21 cellular contexts compared by ENCODE assay signal in genomic region chr3:123357275-123357674, GRCh38.
DNase-seq lines count a peak whose midpoint lies in the region; ATAC-seq and TF ChIP-seq lines count a peak whose summit lies in the region.
"Had no signal": no experiment of that assay in that cellular context is flagged by ENCODE, and none has a peak within 500 bp of the region (broad histone marks: within the 10 kb centered on the region; RNA-seq: fewer than 3 reads in every experiment).

No MANE protein-coding gene starts in this region.

- no peaks in the 10 kb centered on the region for H4K20me1 ChIP-seq in BLaER1 treated with 17β-estradiol and CSF1 and Interleukin-3, amounts not matched to agents 10 nM and 100 nM

- no peaks in the 10 kb centered on the region for H3K9me3 Mint-ChIP-seq in endodermal cell
- H3K9me3 Mint-ChIP-seq: HFFc6 had no signal

- H3K4me3 ChIP-seq in BLaER1 treated with 17β-estradiol and CSF1 and Interleukin-3, amounts not matched to agents 10 nM and 100 nM, result no peak overlapping the region
- no peak overlapping the region for H3K4me3 ChIP-seq in endodermal cell (ENCODE audit: low read length)
- no peak overlapping the region for H3K4me3 ChIP-seq in psoas muscle
- H3K4me3 ChIP-seq: K562, MG63 had no signal

- WGBS in endodermal cell (ENCODE audit: insufficient coverage in 1 of 2, insufficient read length in 1 of 2), 2 experiments, result 80 to 87% methylated on average over 2 to 3 of the region's 3 CpGs
- WGBS in psoas muscle, 3 donors, result 50 to 57% (median 54%) methylated on average over 3 of the region's 3 CpGs

- H3K36me3 ChIP-seq in BLaER1 treated with 17β-estradiol and CSF1 and Interleukin-3, amounts not matched to agents 10 nM and 100 nM, result no peaks in the 10 kb centered on the region
- no peaks in the 10 kb centered on the region for H3K36me3 ChIP-seq in endodermal cell (ENCODE audit: control insufficient read depth, insufficient read depth, low read length)
- no peaks in the 10 kb centered on the region for H3K36me3 ChIP-seq in psoas muscle (ENCODE audit: insufficient read depth in 1 of 2, low read depth in 1 of 2)
- H3K36me3 ChIP-seq: BE2C, MG63 had no signal

- no peaks in the 10 kb centered on the region for H3K27me3 ChIP-seq in BLaER1 treated with 17β-estradiol and CSF1 and Interleukin-3, amounts not matched to agents 10 nM and 100 nM
- no peaks in the 10 kb centered on the region for H3K27me3 ChIP-seq in endodermal cell (ENCODE audit: control insufficient read depth, insufficient read depth, low read length, poor library complexity, severe bottlenecking)
- H3K27me3 ChIP-seq in psoas muscle (ENCODE audit: insufficient read depth in 3 of 3, low read length in 2 of 3), result peaks cover 0 to 3% (median 2%) of the 10 kb centered on the region in 3 donors
- H3K27me3 ChIP-seq: BE2C had no signal

- H3K36me3 Mint-ChIP-seq in endodermal cell (ENCODE audit: low read depth), result no peaks in the 10 kb centered on the region
- H3K36me3 Mint-ChIP-seq: CD4-positive, alpha-beta memory T cell had no signal

- H3K27ac ChIP-seq in BLaER1 treated with 17β-estradiol and CSF1 and Interleukin-3, amounts not matched to agents 10 nM and 100 nM, result no peak overlapping the region
- no peak overlapping the region for H3K27ac ChIP-seq in endodermal cell (ENCODE audit: low read depth, low read length)
- H3K27ac ChIP-seq in psoas muscle, result no peak overlapping the region
- H3K27ac ChIP-seq: HL-60 had no signal

- intact Hi-C loops in psoas muscle (cut with DNase I), result no loop called here

- no peak overlapping the region for H3K9ac ChIP-seq in BLaER1 treated with 17β-estradiol and CSF1 and Interleukin-3, amounts not matched to agents 10 nM and 100 nM
- H3K9ac ChIP-seq in endodermal cell (ENCODE audit: extremely low read depth, low read length, poor library complexity, severe bottlenecking), result no peak overlapping the region

- peaks cover 6% of the 10 kb centered on the region for H3K4me1 Mint-ChIP-seq in endodermal cell
- H3K4me1 Mint-ChIP-seq: CD4-positive, alpha-beta memory T cell had no signal

- ATAC-seq in psoas muscle (no peak), GM21737 (IDR thresholded peaks at IDR 0.05; ENCODE audit: unreplicated experiment) (no peak), GM19455 (IDR thresholded peaks at IDR 0.05; ENCODE audit: unreplicated experiment) (no peak)
- ATAC-seq: HepG2, K562, Panc1, SK-N-SH treated with all-trans-retinoic acid at 6 μM for 48 hours had no signal

- H3K27ac Mint-ChIP-seq in endodermal cell, result no peak overlapping the region
- H3K27ac Mint-ChIP-seq: CD4-positive, alpha-beta memory T cell; H9; HFFc6 had no signal

- no peak overlapping the region for H3K4me3 Mint-ChIP-seq in endodermal cell
- H3K4me3 Mint-ChIP-seq: CD4-positive, alpha-beta memory T cell; H9; HFFc6 had no signal

- DNase-seq in NCI-H146 (lab: John Stamatoyannopoulos, UW), result peak; percentile 47
- peak; percentile 94 to 97 for DNase-seq in NCI-H524 (lab: John Stamatoyannopoulos, UW)
- DNase-seq in endodermal cell, result peak; percentile 38
- no peak for DNase-seq in psoas muscle
- no peak for DNase-seq in NK-92 (lab: John Stamatoyannopoulos, UW; ENCODE audit: unreplicated experiment)
- DNase-seq: BE2C; Caco-2; CD4-positive, alpha-beta memory T cell; H9; HFFc6; MG63; NCI-H1930; NK-92 treated with Interleukin-12 subunit alpha and Interleukin-12 subunit beta, amount 100 ng/mL, for 24 hours had no signal

- no peak for TF ChIP-seq CTCF in endodermal cell (conservative IDR thresholded peaks at IDR 0.05)
- no peak for TF ChIP-seq CTCF in psoas muscle (IDR thresholded peaks at IDR 0.05)

- H3K4me1 ChIP-seq in BLaER1 treated with 17β-estradiol and CSF1 and Interleukin-3, amounts not matched to agents 10 nM and 100 nM, result peaks cover 0 to 26% (median 12%) of the 10 kb centered on the region in 10 experiments; a peak in 11 of 20 replicates
- H3K4me1 ChIP-seq in endodermal cell (ENCODE audit: control insufficient read depth, insufficient read depth, low read length), result no peaks in the 10 kb centered on the region
- no peaks in the 10 kb centered on the region for H3K4me1 ChIP-seq in psoas muscle
- H3K4me1 ChIP-seq: BE2C, Caco-2 had no signal

- peaks cover 8 to 19% (median 16%) of the 10 kb centered on the region in 11 experiments; a peak in 19 of 22 replicates for H3K9me3 ChIP-seq in BLaER1 treated with 17β-estradiol and CSF1 and Interleukin-3, amounts not matched to agents 10 nM and 100 nM (replicated peaks in 1 of 11)
- H3K9me3 ChIP-seq in endodermal cell (ENCODE audit: control insufficient read depth, low read length) (no peaks in the 10 kb centered on the region), psoas muscle (no peaks in the 10 kb centered on the region)
- H3K9me3 ChIP-seq: BE2C had no signal

- H3K4me2 ChIP-seq in BLaER1 treated with 17β-estradiol and CSF1 and Interleukin-3, amounts not matched to agents 10 nM and 100 nM, result peak overlapping the region in 7 of 11 experiments; percentile 22 to 66 (median 50); a peak in 11 of 22 replicates

- H3K27me3 Mint-ChIP-seq in endodermal cell (ENCODE audit: insufficient read depth), result peaks cover 9% of the 10 kb centered on the region

Comparison
In these comparisons a context has a peak if more than half of its experiments do, and no peak if none do; other contexts are left out.
1. DNase-seq: peak in NCI-H146 (single experiment), NCI-H524 (2 of 2) and endodermal cell (single experiment); none in psoas muscle (0 of 2) and NK-92 (single experiment).